1 cellular context compared by ENCODE assay signal in the genomic region with DNA sequence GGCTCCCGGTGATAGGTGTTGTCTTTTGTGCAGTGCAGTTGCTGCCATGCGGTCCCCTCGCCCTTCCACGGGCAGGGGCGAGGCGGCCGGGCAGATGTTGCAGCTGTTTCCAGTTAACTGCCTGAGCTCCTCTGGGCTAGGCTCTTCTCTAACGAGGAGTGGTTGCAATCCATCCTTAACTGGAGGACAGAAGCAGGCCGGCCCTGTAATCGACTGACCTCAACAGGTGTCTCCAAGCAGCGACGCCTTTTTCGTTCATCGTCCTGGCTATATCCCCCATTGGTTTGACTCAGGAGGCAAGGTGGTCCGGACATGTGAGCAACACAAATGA.
TF ChIP-seq lines count a peak whose summit lies in the region.

No MANE protein-coding gene starts in this region.

TF ChIP-seq in WTC11, 78 proteins besides CTCF, POLR2A, EP300 and RAD21 (continued from another document):
- TF ChIP-seq, protein P1, sequence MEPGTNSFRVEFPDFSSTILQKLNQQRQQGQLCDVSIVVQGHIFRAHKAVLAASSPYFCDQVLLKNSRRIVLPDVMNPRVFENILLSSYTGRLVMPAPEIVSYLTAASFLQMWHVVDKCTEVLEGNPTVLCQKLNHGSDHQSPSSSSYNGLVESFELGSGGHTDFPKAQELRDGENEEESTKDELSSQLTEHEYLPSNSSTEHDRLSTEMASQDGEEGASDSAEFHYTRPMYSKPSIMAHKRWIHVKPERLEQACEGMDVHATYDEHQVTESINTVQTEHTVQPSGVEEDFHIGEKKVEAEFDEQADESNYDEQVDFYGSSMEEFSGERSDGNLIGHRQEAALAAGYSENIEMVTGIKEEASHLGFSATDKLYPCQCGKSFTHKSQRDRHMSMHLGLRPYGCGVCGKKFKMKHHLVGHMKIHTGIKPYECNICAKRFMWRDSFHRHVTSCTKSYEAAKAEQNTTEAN (CRISPR knock-in tag; IDR thresholded peaks at IDR 0.05), result no peak
- no peak for TF ChIP-seq NR2C2 (CRISPR knock-in tag; IDR thresholded peaks at IDR 0.05)
- TF ChIP-seq, protein P2, sequence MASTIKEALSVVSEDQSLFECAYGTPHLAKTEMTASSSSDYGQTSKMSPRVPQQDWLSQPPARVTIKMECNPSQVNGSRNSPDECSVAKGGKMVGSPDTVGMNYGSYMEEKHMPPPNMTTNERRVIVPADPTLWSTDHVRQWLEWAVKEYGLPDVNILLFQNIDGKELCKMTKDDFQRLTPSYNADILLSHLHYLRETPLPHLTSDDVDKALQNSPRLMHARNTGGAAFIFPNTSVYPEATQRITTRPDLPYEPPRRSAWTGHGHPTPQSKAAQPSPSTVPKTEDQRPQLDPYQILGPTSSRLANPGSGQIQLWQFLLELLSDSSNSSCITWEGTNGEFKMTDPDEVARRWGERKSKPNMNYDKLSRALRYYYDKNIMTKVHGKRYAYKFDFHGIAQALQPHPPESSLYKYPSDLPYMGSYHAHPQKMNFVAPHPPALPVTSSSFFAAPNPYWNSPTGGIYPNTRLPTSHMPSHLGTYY (CRISPR knock-in tag; IDR thresholded peaks at IDR 0.05), result 0 out of 2 replicates have a peak, but pooled peaks have one; percentile 1
